ENCODE assay signal across 10 cellular contexts in the genomic region with DNA sequence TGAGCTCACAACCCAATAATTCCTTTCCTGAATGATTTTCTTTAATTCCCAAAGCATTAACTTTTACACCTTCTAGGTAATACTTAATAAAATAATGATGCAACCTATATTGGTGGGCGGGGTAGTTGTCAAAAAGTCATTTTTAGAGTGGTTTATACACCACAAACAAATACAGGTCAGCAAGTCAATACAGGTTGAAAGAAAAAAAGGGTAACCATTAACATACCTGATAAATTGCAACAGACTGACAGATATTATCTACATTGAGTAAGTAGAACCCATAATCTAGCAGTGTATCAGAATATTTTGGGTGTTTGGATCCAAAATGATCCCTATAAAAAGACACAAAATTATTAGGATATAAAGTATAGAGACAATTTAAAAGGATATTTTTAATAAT. TPM values are rescaled to one million over a fixed set of nuclear protein-coding genes. Genes with fewer than 3 reads are reported as not detected.
"Had no signal": no experiment of that assay in that cellular context is flagged by ENCODE, and none has a peak within 500 bp of the region (broad histone marks: within the 10 kb centered on the region; RNA-seq: fewer than 3 reads in every experiment).

No MANE protein-coding gene starts in this region.

- H3K4me3 Mint-ChIP-seq: GM23338, H9 had no signal

- H3K27ac Mint-ChIP-seq: GM23338, H9 had no signal

- ATAC-seq: GM23338 had no signal

- H3K4me2 ChIP-seq: GM23338, KMS-11 had no signal

- H2AFZ ChIP-seq: GM23338 had no signal

- H3K9ac ChIP-seq: KMS-11 had no signal

- H3K4me1 Mint-ChIP-seq: GM23338, H9 had no signal

- FAIRE-seq: H1, H54 had no signal

- DNase-seq: H9, HCEC 1CT, IMR-90, KBM-7 had no signal

- H3K27ac ChIP-seq: HL-60, KMS-11 had no signal

- H3K4me3 ChIP-seq: GM23338 had no signal

- H3K9me3 Mint-ChIP-seq: GM23338, H9 had no signal

RNA-seq across cellular contexts. Expression of gene CHCT1, which starts 39.3 kb away (rescaled TPM):
- total RNA-seq: GM23338, H1, H9, HT1080, IMR-90 had no signal
- polyA plus RNA-seq: IMR-90 had no signal
